Comparison of ENCODE assay signal across 8 cellular contexts in the genomic region with DNA sequence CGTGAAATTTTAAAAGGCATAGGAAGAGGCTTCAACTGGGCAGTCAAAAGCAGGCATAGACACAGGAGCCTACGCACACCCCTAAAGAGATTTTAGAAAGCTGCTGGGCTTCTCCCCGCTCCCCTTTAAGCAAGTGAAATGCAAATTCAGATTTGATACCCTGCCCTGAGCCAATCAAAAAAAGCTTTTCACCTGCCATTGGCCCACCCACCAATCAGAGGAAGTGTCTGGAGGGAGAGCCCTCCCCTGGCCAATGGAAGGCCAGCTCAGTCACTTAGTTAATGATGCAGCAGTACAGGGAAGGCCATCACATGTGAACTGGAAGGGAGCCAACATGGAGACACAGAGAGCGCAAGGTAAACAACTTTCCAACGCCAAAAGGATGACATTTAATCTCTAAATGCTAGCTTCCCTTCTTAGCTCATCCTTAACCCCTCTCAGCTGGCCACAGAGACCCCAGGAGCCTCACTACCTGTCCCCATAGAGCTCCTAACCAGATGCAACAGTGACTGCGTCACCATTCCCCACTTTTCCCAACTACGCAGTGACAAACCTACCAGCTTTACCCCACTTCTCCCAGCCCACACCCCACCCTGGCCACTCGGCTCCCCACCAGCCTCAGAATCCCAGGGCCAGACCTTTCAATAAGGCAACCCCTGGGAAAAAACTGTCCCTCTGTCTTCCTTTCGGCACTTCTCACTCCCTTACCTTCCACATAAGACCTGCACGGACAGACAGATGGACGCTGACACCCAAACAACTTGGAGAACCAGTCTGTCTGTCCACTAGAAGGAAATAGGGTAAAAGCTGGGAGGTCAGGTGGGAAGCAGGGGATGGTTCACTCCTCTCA.
A peak's percentile ranks its signal among the peaks of the same experiment; 100 is the strongest.
DNase-seq lines count a peak whose midpoint lies in the region; ATAC-seq and TF ChIP-seq lines count a peak whose summit lies in the region.

No MANE protein-coding gene starts in this region.

- peaks cover 26% of the 10 kb centered on the region for H3K4me1 ChIP-seq in thymus (ENCODE audit: control insufficient read depth, insufficient read depth, low read length)

- no peaks in the 10 kb centered on the region for H3K9me3 ChIP-seq in thymus (ENCODE audit: control insufficient read depth)

- peak; percentile 69 for ATAC-seq in GM21717 (IDR thresholded peaks at IDR 0.05; ENCODE audit: unreplicated experiment)

- peak overlapping the region; percentile 87 for H3K27ac ChIP-seq in thymus (ENCODE audit: low read depth)

- H3K4me3 ChIP-seq in thymus (ENCODE audit: low read length), result peak overlapping the region; percentile 37

- no peaks in the 10 kb centered on the region for H3K27me3 ChIP-seq in thymus (ENCODE audit: control insufficient read depth, insufficient read depth)

- 94% methylated on average over 11 of the region's 11 CpGs for WGBS in thymus

- peaks cover 36% of the 10 kb centered on the region for H3K36me3 ChIP-seq in thymus (ENCODE audit: control insufficient read depth, insufficient read depth)

- TF ChIP-seq POLR2A in GM10847 (IDR thresholded peaks at IDR 0.05; ENCODE audit: extremely low read depth, insufficient read length), result peak; percentile 20

- DNase-seq in NCI-H1092 treated with DMSO at 0.1 percent for 48 hours (lab: John Stamatoyannopoulos, UW) (peak; percentile 27), activated T-cell treated with anti-CD3 and anti-CD28 coated beads for 48 hours (ENCODE audit: low read depth) (peak; percentile 52), fibroblast of gingiva (ENCODE audit: low read depth) (peak; percentile 95), occipital lobe (lab: John Stamatoyannopoulos, UW) (peak; percentile 93), SW480 (ENCODE audit: low spot score) (no peak)
